ENCODE assay signal across 9 cellular contexts in genomic region chr16:19294156-19294649, GRCh38. TPM values are rescaled to one million over a fixed set of nuclear protein-coding genes. Genes with fewer than 3 reads are reported as not detected.
DNase-seq lines count a peak whose midpoint lies in the region; ATAC-seq and TF ChIP-seq lines count a peak whose summit lies in the region.
"Had no signal": no experiment of that assay in that cellular context is flagged by ENCODE, and none has a peak within 500 bp of the region (broad histone marks: within the 10 kb centered on the region; RNA-seq: fewer than 3 reads in every experiment).

No MANE protein-coding gene starts in this region.

- no peak overlapping the region for H3K4me3 ChIP-seq in testis

- TF ChIP-seq CTCF in testis (IDR thresholded peaks at IDR 0.05) = no peak

- H3K27ac ChIP-seq in testis = no peak overlapping the region
- H3K27ac ChIP-seq: epithelial cell of prostate had no signal

- H3K4me1 ChIP-seq in testis = no peaks in the 10 kb centered on the region

- no peaks in the 10 kb centered on the region for H3K36me3 ChIP-seq in testis (ENCODE audit: low read depth, missing control alignments)

- ATAC-seq in GM19025 (IDR thresholded peaks at IDR 0.05; ENCODE audit: low read depth, unreplicated experiment) (peak; percentile 67), HG02678 (IDR thresholded peaks at IDR 0.05; ENCODE audit: unreplicated experiment) (peak; percentile 81)

- no peaks in the 10 kb centered on the region for H3K27me3 ChIP-seq in testis

- DNase-seq in RPMI8226 (peak; percentile 88), hypothalamus (lab: John Stamatoyannopoulos, UW) (peak in 31 of 51 donors; percentile 7 to 65 (median 27)), testis (peak; percentile 58), HuH-7.5 (ENCODE audit: low spot score) (no peak), mesenteric fat pad (ENCODE audit: low spot score) (no peak), NCI-H146 treated with DMSO at 0.1 percent for 48 hours (lab: John Stamatoyannopoulos, UW; ENCODE audit: unreplicated experiment) (no peak)

- no peak for TF ChIP-seq POLR2A in testis (IDR thresholded peaks at IDR 0.05)

- 30 to 31% methylated on average over 5 of the region's 5 CpGs for WGBS in testis, 2 donors

- intact Hi-C loops in testis (cut with DNase I; ENCODE audit: low total_unique reads) = no loop called here

- H3K9me3 ChIP-seq in testis = no peaks in the 10 kb centered on the region

RNA-seq across cellular contexts. Expression of gene CLEC19A, which starts 8.7 kb away (rescaled TPM):
- total RNA-seq in testis (not detected), mesenteric fat pad (not detected)
- polyA plus RNA-seq in testis (ENCODE audit: insufficient read depth, low read depth, low replicate concordance) = not detected

Comparison
In these comparisons a context has a peak if more than half of its experiments do, and no peak if none do; other contexts are left out.
1. DNase-seq: peak in RPMI8226 (single experiment), hypothalamus (31 of 51) and testis (single experiment); none in HuH-7.5 (single experiment), mesenteric fat pad (single experiment) and NCI-H146 treated with DMSO at 0.1 percent for 48 hours (single experiment).